In the genomic region with DNA sequence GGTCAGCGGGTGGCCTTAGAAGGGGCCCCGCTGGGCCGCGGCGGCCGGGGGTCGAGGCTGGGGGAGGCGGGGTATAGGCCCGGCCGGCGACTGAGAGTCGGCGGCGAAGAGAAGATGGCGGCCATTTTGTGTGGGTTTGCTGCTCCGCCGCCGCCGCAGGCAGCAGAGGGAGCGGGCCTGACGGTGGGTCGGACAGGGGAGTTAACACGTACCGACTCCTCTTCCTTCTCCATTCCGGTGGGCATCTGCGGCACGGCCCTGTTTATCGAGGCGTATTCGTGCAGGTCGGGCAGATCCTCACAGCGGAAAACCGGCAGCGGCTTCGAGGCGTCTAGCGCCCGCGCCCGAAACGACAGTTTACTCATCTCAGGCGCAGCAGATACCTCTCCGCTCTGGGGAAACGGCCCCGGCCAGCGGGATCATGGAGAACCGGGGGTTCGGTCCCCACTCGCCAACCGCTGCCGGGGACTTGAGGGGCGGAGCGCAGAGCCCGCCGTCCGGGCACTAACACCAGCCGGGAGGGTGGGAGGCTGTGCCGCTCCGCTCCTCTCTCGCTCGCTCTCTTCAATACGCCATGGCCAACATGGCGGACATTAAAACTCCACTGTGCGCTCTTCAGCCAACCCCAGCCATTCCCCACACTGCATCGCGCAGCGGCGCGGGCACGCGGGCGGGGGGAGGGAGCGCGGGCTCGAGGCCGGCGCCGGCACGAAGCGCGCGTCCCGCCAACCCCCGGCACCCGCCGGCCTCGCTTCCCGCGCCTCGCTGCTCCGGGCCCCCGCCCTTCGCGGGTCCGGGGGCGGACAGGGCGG, we compare ENCODE assay signal across 8 cellular contexts. TPM values are rescaled to one million over a fixed set of nuclear protein-coding genes. Genes with fewer than 3 reads are reported as not detected.
DNase-seq lines count a peak whose midpoint lies in the region; ATAC-seq and TF ChIP-seq lines count a peak whose summit lies in the region.

A gene with protein sequence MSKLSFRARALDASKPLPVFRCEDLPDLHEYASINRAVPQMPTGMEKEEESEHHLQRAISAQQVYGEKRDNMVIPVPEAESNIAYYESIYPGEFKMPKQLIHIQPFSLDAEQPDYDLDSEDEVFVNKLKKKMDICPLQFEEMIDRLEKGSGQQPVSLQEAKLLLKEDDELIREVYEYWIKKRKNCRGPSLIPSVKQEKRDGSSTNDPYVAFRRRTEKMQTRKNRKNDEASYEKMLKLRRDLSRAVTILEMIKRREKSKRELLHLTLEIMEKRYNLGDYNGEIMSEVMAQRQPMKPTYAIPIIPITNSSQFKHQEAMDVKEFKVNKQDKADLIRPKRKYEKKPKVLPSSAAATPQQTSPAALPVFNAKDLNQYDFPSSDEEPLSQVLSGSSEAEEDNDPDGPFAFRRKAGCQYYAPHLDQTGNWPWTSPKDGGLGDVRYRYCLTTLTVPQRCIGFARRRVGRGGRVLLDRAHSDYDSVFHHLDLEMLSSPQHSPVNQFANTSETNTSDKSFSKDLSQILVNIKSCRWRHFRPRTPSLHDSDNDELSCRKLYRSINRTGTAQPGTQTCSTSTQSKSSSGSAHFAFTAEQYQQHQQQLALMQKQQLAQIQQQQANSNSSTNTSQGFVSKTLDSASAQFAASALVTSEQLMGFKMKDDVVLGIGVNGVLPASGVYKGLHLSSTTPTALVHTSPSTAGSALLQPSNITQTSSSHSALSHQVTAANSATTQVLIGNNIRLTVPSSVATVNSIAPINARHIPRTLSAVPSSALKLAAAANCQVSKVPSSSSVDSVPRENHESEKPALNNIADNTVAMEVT (minus strand): TSS at position 608 of the 812 bp plus-strand sequence. CDS start 243 bp downstream, at position 365.

- H3K27me3 Mint-ChIP-seq in activated T-helper 2 cell treated with anti-CD3 and anti-CD28 coated beads, Interferon-gamma antibody, Interleukin-2, Interleukin-4, amounts not matched to agents 10 μg/mL and 5 μg/mL and 100 μg/mL, durations not matched to agents 14 hours and 24 hours and 36 hours (ENCODE audit: low read depth): no peaks in the 10 kb centered on the region
- no peaks in the 10 kb centered on the region for H3K27me3 Mint-ChIP-seq in nephron (ENCODE audit: low read depth)
- no peaks in the 10 kb centered on the region for H3K27me3 Mint-ChIP-seq in stimulated activated naive CD8-positive, alpha-beta T cell treated with anti-CD3 and anti-CD28 coated beads, Interleukin-15, Interleukin-2, amounts not matched to agents 100 ng/mL and 50 ng/mL, for 24 hours

- peak; percentile 72 for ATAC-seq in GM21515 (IDR thresholded peaks at IDR 0.05; ENCODE audit: unreplicated experiment)

- H3K4me3 ChIP-seq in HUES64 (ENCODE audit: low read length) (peak within 1 kb of the TSS; percentile 93), fibroblast of pulmonary artery (replicated peaks; ENCODE audit: low read depth, low read length) (peak within 1 kb of the TSS; percentile 81)

- H3K36me3 ChIP-seq in HUES64 (ENCODE audit: insufficient read depth, low read length): peaks cover 11% of the 10 kb centered on the region

- peak within 1 kb of the TSS; percentile 99 for H3K27ac Mint-ChIP-seq in activated T-helper 2 cell treated with anti-CD3 and anti-CD28 coated beads, Interferon-gamma antibody, Interleukin-2, Interleukin-4, amounts not matched to agents 10 μg/mL and 5 μg/mL and 100 μg/mL, durations not matched to agents 14 hours and 24 hours and 36 hours
- H3K27ac Mint-ChIP-seq in nephron: peak within 1 kb of the TSS; percentile 100
- peak within 1 kb of the TSS; percentile 99 for H3K27ac Mint-ChIP-seq in stimulated activated naive CD8-positive, alpha-beta T cell treated with anti-CD3 and anti-CD28 coated beads, Interleukin-15, Interleukin-2, amounts not matched to agents 100 ng/mL and 50 ng/mL, for 24 hours

- no peak for TF ChIP-seq CTCF in fibroblast of pulmonary artery (IDR thresholded peaks at IDR 0.05; ENCODE audit: low read length, missing control alignments)
- TF ChIP-seq CTCF in nephron (IDR thresholded peaks at IDR 0.05; ENCODE audit: unreplicated experiment in 3 of 3): no peak

- WGBS in HUES64: under 1% methylated on average over 97 of the region's 97 CpGs

- H3K36me3 Mint-ChIP-seq in activated T-helper 2 cell treated with anti-CD3 and anti-CD28 coated beads, Interferon-gamma antibody, Interleukin-2, Interleukin-4, amounts not matched to agents 10 μg/mL and 5 μg/mL and 100 μg/mL, durations not matched to agents 14 hours and 24 hours and 36 hours (ENCODE audit: low read depth): peaks cover 44% of the 10 kb centered on the region
- H3K36me3 Mint-ChIP-seq in nephron (ENCODE audit: low read depth): peaks cover 17% of the 10 kb centered on the region
- peaks cover 29% of the 10 kb centered on the region for H3K36me3 Mint-ChIP-seq in stimulated activated naive CD8-positive, alpha-beta T cell treated with anti-CD3 and anti-CD28 coated beads, Interleukin-15, Interleukin-2, amounts not matched to agents 100 ng/mL and 50 ng/mL, for 24 hours (ENCODE audit: low read depth)

- intact Hi-C loops in activated T-helper 2 cell treated with anti-CD3 and anti-CD28 coated beads, Interferon-gamma antibody, Interleukin-2, Interleukin-4, amounts not matched to agents 10 μg/mL and 5 μg/mL and 100 μg/mL, durations not matched to agents 14 hours and 24 hours and 36 hours (cut with micrococcal nuclease): loop anchor here (1.0 to 10.0 kb wide), 9 partner anchors 11 to 422 kb away; partner anchors contain the start of genes ARHGAP12 and KIF5B

- H3K4me3 Mint-ChIP-seq in activated T-helper 2 cell treated with anti-CD3 and anti-CD28 coated beads, Interferon-gamma antibody, Interleukin-2, Interleukin-4, amounts not matched to agents 10 μg/mL and 5 μg/mL and 100 μg/mL, durations not matched to agents 14 hours and 24 hours and 36 hours (ENCODE audit: low read depth): peak within 1 kb of the TSS; percentile 92
- peak within 1 kb of the TSS; percentile 87 to 96 (median 92) for H3K4me3 Mint-ChIP-seq in nephron
- H3K4me3 Mint-ChIP-seq in stimulated activated naive CD8-positive, alpha-beta T cell treated with anti-CD3 and anti-CD28 coated beads, Interleukin-15, Interleukin-2, amounts not matched to agents 100 ng/mL and 50 ng/mL, for 24 hours: peak within 1 kb of the TSS; percentile 92

- H3K9ac ChIP-seq in HUES64 (ENCODE audit: low read depth, low read length): peak within 1 kb of the TSS; percentile 100

- no peaks in the 10 kb centered on the region for H3K9me3 Mint-ChIP-seq in activated T-helper 2 cell treated with anti-CD3 and anti-CD28 coated beads, Interferon-gamma antibody, Interleukin-2, Interleukin-4, amounts not matched to agents 10 μg/mL and 5 μg/mL and 100 μg/mL, durations not matched to agents 14 hours and 24 hours and 36 hours
- H3K9me3 Mint-ChIP-seq in nephron: no peaks in the 10 kb centered on the region
- H3K9me3 Mint-ChIP-seq in stimulated activated naive CD8-positive, alpha-beta T cell treated with anti-CD3 and anti-CD28 coated beads, Interleukin-15, Interleukin-2, amounts not matched to agents 100 ng/mL and 50 ng/mL, for 24 hours: no peaks in the 10 kb centered on the region

- peak within 1 kb of the TSS; percentile 100 for H3K27ac ChIP-seq in HUES64 (ENCODE audit: low read depth, low read length)

- DNase-seq in DMS53 (lab: John Stamatoyannopoulos, UW): peak; percentile 94
- peak; percentile 90 for DNase-seq in RKO (ENCODE audit: low spot score)
- peak; percentile 83 for DNase-seq in activated T-helper 2 cell treated with anti-CD3 and anti-CD28 coated beads, Interferon-gamma antibody, Interleukin-2, Interleukin-4, amounts not matched to agents 10 μg/mL and 5 μg/mL and 100 μg/mL, durations not matched to agents 14 hours and 24 hours and 36 hours (ENCODE audit: low spot score)
- peak; percentile 92 for DNase-seq in fibroblast of pulmonary artery (ENCODE audit: low read depth)

- H3K4me1 Mint-ChIP-seq in activated T-helper 2 cell treated with anti-CD3 and anti-CD28 coated beads, Interferon-gamma antibody, Interleukin-2, Interleukin-4, amounts not matched to agents 10 μg/mL and 5 μg/mL and 100 μg/mL, durations not matched to agents 14 hours and 24 hours and 36 hours (ENCODE audit: low read depth): peaks cover 46% of the 10 kb centered on the region
- H3K4me1 Mint-ChIP-seq in nephron: peaks cover 51% of the 10 kb centered on the region
- peaks cover 74% of the 10 kb centered on the region for H3K4me1 Mint-ChIP-seq in stimulated activated naive CD8-positive, alpha-beta T cell treated with anti-CD3 and anti-CD28 coated beads, Interleukin-15, Interleukin-2, amounts not matched to agents 100 ng/mL and 50 ng/mL, for 24 hours (ENCODE audit: low read depth)

- H3K9me3 ChIP-seq in HUES64 (ENCODE audit: insufficient read depth, low read depth, low read length): no peaks in the 10 kb centered on the region

- H3K4me1 ChIP-seq in HUES64 (ENCODE audit: insufficient read depth, low read length): peaks cover 27% of the 10 kb centered on the region

- no peaks in the 10 kb centered on the region for H3K27me3 ChIP-seq in HUES64 (ENCODE audit: insufficient read depth, low read length)

RNA-seq across cellular contexts. Expression of the gene that starts here (rescaled TPM):
- polyA plus RNA-seq in HUES64 (2013, experiment 1 of 2): 21.2 TPM
- 18.6 TPM for polyA plus RNA-seq in HUES64 (2013, experiment 2 of 2)
- 35.3 and 35.4 TPM in 2 replicates for total RNA-seq in activated T-helper 2 cell treated with anti-CD3 and anti-CD28 coated beads, Interferon-gamma antibody, Interleukin-2, Interleukin-4, amounts not matched to agents 10 μg/mL and 5 μg/mL and 100 μg/mL, durations not matched to agents 14 hours and 24 hours and 36 hours

Comparison
In these comparisons a context has a peak if more than half of its experiments do, and no peak if none do; other contexts are left out.
1. Peak in every context shown above with its lines: DNase-seq, ATAC-seq, H3K4me3 ChIP-seq and H3K27ac ChIP-seq.